ENCODE assay signal across 11 cellular contexts in the genomic region with DNA sequence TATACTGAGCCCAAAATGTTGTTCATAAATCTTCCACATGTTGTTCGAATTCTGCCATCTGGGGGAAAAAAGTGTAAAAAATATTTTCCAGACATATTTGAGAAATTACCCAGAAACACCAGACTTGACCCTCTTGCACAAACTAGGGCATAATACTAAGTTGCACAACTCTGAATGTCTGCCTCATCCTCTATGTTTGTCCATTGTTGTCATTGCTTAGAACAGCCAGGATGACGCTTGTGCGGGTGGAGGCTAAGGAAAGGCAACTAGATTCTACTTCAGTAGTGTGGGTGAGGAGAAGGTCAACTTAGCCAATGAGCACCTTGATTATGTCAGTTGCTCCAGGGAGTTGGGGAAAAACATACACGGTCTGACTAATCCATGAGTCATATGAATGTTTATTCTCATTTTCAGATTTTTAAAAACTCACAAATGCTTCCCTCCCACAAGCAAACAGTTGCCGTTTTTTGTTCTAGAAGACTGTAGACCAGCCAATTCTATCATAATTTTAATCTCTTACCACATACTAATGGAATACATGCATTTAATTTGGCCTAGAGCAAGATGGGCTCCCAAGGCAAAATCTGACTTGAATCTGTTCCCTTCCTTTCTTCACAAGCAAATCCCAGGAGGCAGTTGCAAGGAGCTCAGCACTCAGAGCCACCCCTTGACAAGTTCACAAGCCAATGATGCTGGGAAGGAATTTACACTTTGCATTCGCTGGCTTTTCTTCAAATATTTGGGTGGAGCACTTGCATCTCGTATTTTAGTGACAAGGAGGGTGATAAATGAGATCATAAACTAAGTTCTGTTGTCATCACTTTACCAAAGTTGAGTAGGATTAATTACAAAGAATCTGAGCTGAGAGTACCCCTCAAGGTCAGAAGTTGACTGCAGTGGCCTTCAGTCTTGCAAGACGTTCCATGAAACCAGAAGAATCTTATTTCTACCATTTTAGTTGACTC.
DNase-seq lines count a peak whose midpoint lies in the region; ATAC-seq and TF ChIP-seq lines count a peak whose summit lies in the region.
"Had no signal": no experiment of that assay in that cellular context is flagged by ENCODE, and none has a peak within 500 bp of the region (broad histone marks: within the 10 kb centered on the region; RNA-seq: fewer than 3 reads in every experiment).

No MANE protein-coding gene starts in this region.

- no peaks in the 10 kb centered on the region for H3K9me2 ChIP-seq in OCI-LY7 (ENCODE audit: insufficient read depth, low read length)

- CTCF ChIA-PET in OCI-LY7 (lab: Charles Lee; ENCODE audit: unreplicated experiment): no interaction called here

- H3K4me1 ChIP-seq in aorta (ENCODE audit: control insufficient read depth in 1 of 2, insufficient read depth in 2 of 2, low read length in 2 of 2): peaks cover 0 to 2% of the 10 kb centered on the region in 2 donors
- H3K4me1 ChIP-seq in OCI-LY7 (ENCODE audit: insufficient read depth, low read length, poor library complexity, severe bottlenecking): no peaks in the 10 kb centered on the region

- 14 to 26% methylated on average over 8 of the region's 8 CpGs for WGBS in aorta, 2 donors

- TF ChIP-seq CTCF in brain microvascular endothelial cell (IDR thresholded peaks at IDR 0.05; ENCODE audit: low read depth, low read length, missing control alignments): no peak
- no peak for TF ChIP-seq CTCF in OCI-LY7 (conservative IDR thresholded peaks at IDR 0.05; ENCODE audit: low read length)

- H3K36me3 ChIP-seq in brain microvascular endothelial cell (replicated peaks): no peaks in the 10 kb centered on the region
- no peaks in the 10 kb centered on the region for H3K36me3 ChIP-seq in aorta (ENCODE audit: control insufficient read depth in 1 of 2, insufficient read depth in 2 of 2, low read length in 1 of 2)
- no peaks in the 10 kb centered on the region for H3K36me3 ChIP-seq in OCI-LY7 (ENCODE audit: insufficient read depth, low read length)

- H3K4me3 ChIP-seq in brain microvascular endothelial cell (ENCODE audit: low read depth, low read length) (no peak overlapping the region), aorta (ENCODE audit: low read length in 2 of 2) (no peak overlapping the region), OCI-LY7 (ENCODE audit: low read depth, low read length, poor library complexity, severe bottlenecking) (no peak overlapping the region)

- in situ Hi-C loops in brain microvascular endothelial cell (cut with HindIII; ENCODE audit: low pct_ligation_motif_present, low sequenced_read_pairs) (no loop called here), G401 (cut with HindIII; ENCODE audit: low sequenced_read_pairs) (no loop called here)

- peak; percentile 9 for DNase-seq in stimulated activated CD4-positive, alpha-beta T cell treated with anti-CD3 and anti-CD28 coated beads, Interleukin-15, amount 100 ng/mL, for 24 hours
- DNase-seq in stimulated activated CD4-positive, alpha-beta T cell treated with anti-CD3 and anti-CD28 coated beads, Interleukin-12 subunit alpha, Interleukin-12 subunit beta, amount 100 ng/mL, for 4 hours: no peak
- DNase-seq in brain microvascular endothelial cell (peak; percentile 95), kidney tubule cell (ENCODE audit: low spot score) (peak; percentile 76), aorta (no peak), OCI-LY7 (ENCODE audit: low spot score) (no peak), G401 (ENCODE audit: low spot score) (no peak)
- DNase-seq: DMS79 treated with DMSO at 0.1 percent for 48 hours, H9, NCI-H187 had no signal

- peak overlapping the region; percentile 80 for H3K27ac ChIP-seq in brain microvascular endothelial cell
- H3K27ac ChIP-seq in aorta (ENCODE audit: low read depth in 1 of 2, low read length in 2 of 2): peak overlapping the region; percentile 10 to 59
- no peak overlapping the region for H3K27ac ChIP-seq in OCI-LY7 (ENCODE audit: low read depth, low read length, poor library complexity, severe bottlenecking)

- H3K4me2 ChIP-seq in OCI-LY7 (ENCODE audit: low read length): no peak overlapping the region

- H3K9me3 ChIP-seq in aorta (ENCODE audit: control insufficient read depth, low read length) (no peaks in the 10 kb centered on the region), OCI-LY7 (ENCODE audit: low read length) (no peaks in the 10 kb centered on the region)

- H3K79me2 ChIP-seq in OCI-LY7 (ENCODE audit: insufficient read depth, low read depth, low read length): no peaks in the 10 kb centered on the region

- no TSS peak for BruUV-seq in OCI-LY7 (replicated peaks; lab: Mats Ljungman, UMichigan)

- no peaks in the 10 kb centered on the region for H4K20me1 ChIP-seq in OCI-LY7 (ENCODE audit: insufficient read depth, low read length)

- ATAC-seq in aorta (ENCODE audit: low FRiP score) (peak; percentile 86), HG02840 (IDR thresholded peaks at IDR 0.05; ENCODE audit: low FRiP score, unreplicated experiment) (no peak)

- POLR2A ChIA-PET in OCI-LY7 (lab: Charles Lee): no interaction called here

- intact Hi-C loops in aorta (cut with DNase I) (no loop called here), OCI-LY7 (cut with micrococcal nuclease; ENCODE audit: unreplicated experiment) (no loop called here)

- H3K27me3 ChIP-seq in brain microvascular endothelial cell (replicated peaks) (no peaks in the 10 kb centered on the region), aorta (ENCODE audit: control insufficient read depth in 1 of 2, insufficient read depth in 2 of 2, low read length in 1 of 2) (no peaks in the 10 kb centered on the region)

- no peak overlapping the region for H2AFZ ChIP-seq in OCI-LY7 (ENCODE audit: low read length)

Comparison
In these comparisons a context has a peak if more than half of its experiments do, and no peak if none do; other contexts are left out.
1. DNase-seq: peak in stimulated activated CD4-positive, alpha-beta T cell treated with anti-CD3 and anti-CD28 coated beads, Interleukin-15, amount 100 ng/mL, for 24 hours (single experiment), brain microvascular endothelial cell (single experiment) and kidney tubule cell (single experiment); none in stimulated activated CD4-positive, alpha-beta T cell treated with anti-CD3 and anti-CD28 coated beads, Interleukin-12 subunit alpha, Interleukin-12 subunit beta, amount 100 ng/mL, for 4 hours (single experiment), aorta (0 of 2), OCI-LY7 (single experiment) and G401 (single experiment).